In genomic region chr14:84197704-84198103, GRCh38 we compare ENCODE assay signal across 22 cellular contexts.
"Had no signal": no experiment of that assay in that cellular context is flagged by ENCODE, and none has a peak within 500 bp of the region (broad histone marks: within the 10 kb centered on the region; RNA-seq: fewer than 3 reads in every experiment).

No MANE protein-coding gene starts in this region.

- DNase-seq: naive thymus-derived CD8-positive, alpha-beta T cell; nephron progenitor cell; pancreas; right cardiac atrium; right lobe of liver; sigmoid colon; small intestine; stimulated activated CD4-positive, alpha-beta T cell treated with anti-CD3 and anti-CD28 coated beads, Interleukin-15, amount 100 ng/mL, for 24 hours; stimulated activated CD4-positive, alpha-beta T cell treated with anti-CD3 and anti-CD28 coated beads, Interleukin-2, amount 100 ng/mL, for 24 hours; stimulated activated CD4-positive, alpha-beta T cell treated with anti-CD3 and anti-CD28 coated beads, Interleukin-2, amount 100 ng/mL, for 48 hours; stimulated activated CD4-positive, alpha-beta T cell treated with anti-CD3 and anti-CD28 coated beads, Interleukin-4, amount 100 ng/mL, for 24 hours; stimulated activated naive B cell treated with anti-CD40 and anti-IgM and Interleukin-4, amounts not matched to agents 10 μg/mL and 1 μg/mL and 100 μg/mL, for 72 hours; stimulated activated naive CD4-positive, alpha-beta T cell treated with Interleukin-2 at 50 U/mL for 16 hours; stomach; thyroid gland; trophoblast cell; upper lobe of left lung; uterus had no signal

- H3K36me3 ChIP-seq: neutrophil, pancreas, prostate gland, right lobe of liver, sigmoid colon, stomach, thoracic aorta, thyroid gland, tibial nerve, upper lobe of left lung, uterus had no signal

- H3K4me3 ChIP-seq: pancreas, prostate gland, right lobe of liver, sigmoid colon, stomach, thoracic aorta, thyroid gland, tibial nerve, upper lobe of left lung, uterus had no signal

- H3K9me3 ChIP-seq: neutrophil, pancreas, prostate gland, right lobe of liver, sigmoid colon, thoracic aorta, thyroid gland, uterus had no signal

- H3K27me3 ChIP-seq: neutrophil, pancreas, right lobe of liver, sigmoid colon, stomach, thyroid gland, tibial nerve, upper lobe of left lung, uterus had no signal

- H3K4me1 ChIP-seq: pancreas, prostate gland, right lobe of liver, stomach, thyroid gland, tibial nerve, upper lobe of left lung, uterus had no signal
